ENCODE assay signal across 1 cellular context in genomic region chr13:112349681-112350080, GRCh38.
TF ChIP-seq lines count a peak whose summit lies in the region.

No MANE protein-coding gene starts in this region.

TF ChIP-seq in H1, 55 proteins besides CTCF, POLR2A, EP300 and RAD21:
- TF ChIP-seq EZH2 (IDR thresholded peaks at IDR 0.05; ENCODE audit: low read depth, low read length, severe bottlenecking) (no peak), SIX5 (IDR thresholded peaks at IDR 0.05; ENCODE audit: low read depth, low read length) (no peak), POU5F1 (IDR thresholded peaks at IDR 0.05; ENCODE audit: low read depth, low read length) (no peak), CHD1 (IDR thresholded peaks at IDR 0.05; ENCODE audit: low read depth, low read length) (no peak), SP1 (IDR thresholded peaks at IDR 0.05; ENCODE audit: low read depth, low read length) (no peak)
